ENCODE assay signal across 16 cellular contexts in the genomic region with DNA sequence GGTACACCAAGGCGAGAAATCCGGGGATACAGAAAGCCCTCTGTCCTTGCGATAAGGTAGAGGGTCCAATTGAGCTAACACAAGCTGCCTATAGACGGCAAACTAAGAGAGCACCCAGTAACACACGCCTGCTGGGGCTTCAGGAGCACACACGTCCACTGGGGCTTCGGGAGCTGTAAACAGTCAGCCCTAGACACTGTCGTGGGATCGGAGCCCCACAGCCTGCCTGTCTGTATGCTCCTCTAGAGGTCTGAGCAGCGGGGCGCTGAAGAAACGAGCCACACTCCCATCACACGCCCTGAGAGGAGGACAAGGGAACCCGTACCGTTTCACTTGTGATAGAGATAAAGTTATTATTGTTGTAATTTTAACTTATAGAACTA. TPM values are rescaled to one million over a fixed set of nuclear protein-coding genes. Genes with fewer than 3 reads are reported as not detected.
A peak's percentile ranks its signal among the peaks of the same experiment; 100 is the strongest.
DNase-seq lines count a peak whose midpoint lies in the region; ATAC-seq, FAIRE-seq and TF ChIP-seq lines count a peak whose summit lies in the region.
"Had no signal": no experiment of that assay in that cellular context is flagged by ENCODE, and none has a peak within 500 bp of the region (broad histone marks: within the 10 kb centered on the region; RNA-seq: fewer than 3 reads in every experiment).

No MANE protein-coding gene starts in this region.

- H2AK5ac ChIP-seq in H1 (ENCODE audit: low read depth, low read length): no peak overlapping the region

- no peak overlapping the region for H4K5ac ChIP-seq in H1 (ENCODE audit: insufficient read length, low read depth, low read length)

- TF ChIP-seq RAD21 in A549 (conservative IDR thresholded peaks at IDR 0.05 in 1 of 2, IDR thresholded peaks at IDR 0.05 in 1 of 2) (no peak), H1 (IDR thresholded peaks at IDR 0.05 in 1 of 2, conservative IDR thresholded peaks at IDR 0.05 in 1 of 2; ENCODE audit: low read depth in 2 of 2, low read length in 2 of 2) (no peak)

- 0 out of 2 replicates have a peak overlapping the region, but pooled peaks have one; percentile 6 for H2AFZ ChIP-seq in H1 (ENCODE audit: low read length)

- H3K4me3 ChIP-seq in A549 (no peak overlapping the region), Peyer's patch (no peak overlapping the region), H1 (ENCODE audit: extremely low read depth in 1 of 4, insufficient read depth in 2 of 4, low read depth in 3 of 4, low read length in 4 of 4) (no peak overlapping the region)
- H3K4me3 ChIP-seq: psoas muscle had no signal

- H3K23ac ChIP-seq in H1 (ENCODE audit: insufficient read length): no peak overlapping the region

- H3K4me2 ChIP-seq in A549 (peak overlapping the region; percentile 46), H1 (ENCODE audit: insufficient read depth in 1 of 2, low read depth in 2 of 2, low read length in 2 of 2) (no peak overlapping the region)

- H3K4ac ChIP-seq in H1 (replicated peaks; ENCODE audit: insufficient read length, low read depth, low read length): no peak overlapping the region

- H3K4me3 Mint-ChIP-seq in stimulated activated memory B cell treated with anti-CD40 and anti-IgM and Interleukin-4, amounts not matched to agents 10 μg/mL and 1 μg/mL and 100 μg/mL, for 72 hours: no peak overlapping the region
- H3K4me3 Mint-ChIP-seq: activated naive CD8-positive, alpha-beta T cell had no signal

- H3K9me3 ChIP-seq in A549: no peaks in the 10 kb centered on the region
- H3K9me3 ChIP-seq in Peyer's patch: no peaks in the 10 kb centered on the region
- H3K9me3 ChIP-seq in H1 (ENCODE audit: insufficient read depth in 2 of 2, low read depth in 1 of 2, low read length in 1 of 2): no peaks in the 10 kb centered on the region
- H3K9me3 ChIP-seq: psoas muscle had no signal

- H3K79me1 ChIP-seq in H1 (ENCODE audit: low read depth, low read length): no peaks in the 10 kb centered on the region

- TF ChIP-seq POLR2A in A549 (IDR thresholded peaks at IDR 0.05; ENCODE audit: low read length) (no peak), Peyer's patch (IDR thresholded peaks at IDR 0.05) (no peak), H1 (IDR thresholded peaks at IDR 0.05; ENCODE audit: control extremely low read depth in 1 of 2, low read depth in 2 of 2, low read length in 2 of 2) (no peak)

- H3K36me3 ChIP-seq in Peyer's patch: no peaks in the 10 kb centered on the region
- no peaks in the 10 kb centered on the region for H3K36me3 ChIP-seq in H1 (ENCODE audit: control insufficient read depth in 2 of 4, insufficient read depth in 4 of 4, low read length in 3 of 4)

- no peak overlapping the region; the same call in 1 of the 2 replicates for H4K8ac ChIP-seq in H1 (ENCODE audit: extremely low read depth, insufficient read depth, low read length)

- H2BK12ac ChIP-seq in H1 (ENCODE audit: low read depth, low read length): no peak overlapping the region

- no peak overlapping the region for H2BK120ac ChIP-seq in H1 (replicated peaks; ENCODE audit: low read depth, low read length)

- no peaks in the 10 kb centered on the region for H3K23me2 ChIP-seq in H1 (ENCODE audit: low read depth, low read length)

- H3K27ac ChIP-seq in A549: peak overlapping the region in 1 of 2 experiments; percentile 56; a peak in 2 of 6 replicates
- peak overlapping the region; percentile 14 to 75 (median 60) for H3K27ac ChIP-seq in Peyer's patch
- no peak overlapping the region for H3K27ac ChIP-seq in H1 (ENCODE audit: low read depth, low read length)
- H3K27ac ChIP-seq: psoas muscle had no signal

- H3K9me3 Mint-ChIP-seq in stimulated activated memory B cell treated with anti-CD40 and anti-IgM and Interleukin-4, amounts not matched to agents 10 μg/mL and 1 μg/mL and 100 μg/mL, for 72 hours: no peaks in the 10 kb centered on the region

- DNase-seq in A549 (ENCODE audit: low read depth in 1 of 2, low spot score in 1 of 2) (no peak), Peyer's patch (peak in 1 of 3 donors; percentile 46), H1 (ENCODE audit: low read depth in 1 of 2, low spot score in 2 of 2) (no peak), pons (ENCODE audit: low spot score) (peak; percentile 71), cerebellar cortex (ENCODE audit: low spot score) (no peak), middle frontal gyrus (ENCODE audit: extremely low spot score, low spot score) (no peak)
- DNase-seq: activated CD4-positive, alpha-beta T cell treated with anti-CD3 and anti-CD28 coated beads for 48 hours; activated T-cell treated with anti-CD3 and anti-CD28 coated beads, Interleukin-2, amount 50 U/mL, for 1 hour; GF-D8; psoas muscle had no signal

- no peak overlapping the region for H3K27ac Mint-ChIP-seq in stimulated activated memory B cell treated with anti-CD40 and anti-IgM and Interleukin-4, amounts not matched to agents 10 μg/mL and 1 μg/mL and 100 μg/mL, for 72 hours
- H3K27ac Mint-ChIP-seq: activated naive CD8-positive, alpha-beta T cell had no signal

- FAIRE-seq in A549 (lab: Jason Lieb, UNC) (no peak), H1 (lab: Jason Lieb, UNC) (no peak)

- H3K9ac ChIP-seq in H1 (replicated peaks in 1 of 4; ENCODE audit: extremely low read depth in 1 of 4, low read depth in 3 of 4, low read length in 3 of 4): no peak overlapping the region

- H2BK15ac ChIP-seq in H1 (ENCODE audit: low read length): no peak overlapping the region

- 0 out of 2 replicates have a peak overlapping the region, but pooled peaks have one; percentile 11 for H3K18ac ChIP-seq in H1 (ENCODE audit: extremely low read depth, low read length)

- H3K27me3 ChIP-seq in Peyer's patch: no peaks in the 10 kb centered on the region
- no peaks in the 10 kb centered on the region for H3K27me3 ChIP-seq in H1 (replicated peaks in 1 of 4; ENCODE audit: control insufficient read depth in 3 of 4, extremely low read depth in 1 of 4, insufficient read depth in 3 of 4, low read length in 3 of 4)

- H3K27me3 Mint-ChIP-seq in stimulated activated memory B cell treated with anti-CD40 and anti-IgM and Interleukin-4, amounts not matched to agents 10 μg/mL and 1 μg/mL and 100 μg/mL, for 72 hours: no peaks in the 10 kb centered on the region

- H3K36me3 Mint-ChIP-seq in stimulated activated memory B cell treated with anti-CD40 and anti-IgM and Interleukin-4, amounts not matched to agents 10 μg/mL and 1 μg/mL and 100 μg/mL, for 72 hours: no peaks in the 10 kb centered on the region
- H3K36me3 Mint-ChIP-seq: activated naive CD8-positive, alpha-beta T cell had no signal

- no peak overlapping the region for H2BK20ac ChIP-seq in H1 (ENCODE audit: low read length)

- no peaks in the 10 kb centered on the region for H3K79me2 ChIP-seq in H1 (ENCODE audit: control insufficient read depth in 1 of 2, insufficient read depth in 2 of 2, low read length in 2 of 2)

- CTCF ChIA-PET in A549 (lab: Yijun Ruan, JAX): interaction anchor here (1.2 to 1.4 kb wide), 2 partner anchors 12 to 34 kb away, joined by 3 to 4 read pairs; no protein-coding TSS in a partner anchor
- CTCF ChIA-PET in H1 (lab: Charles Lee; ENCODE audit: partially characterized antibody): no interaction called here

- H4K91ac ChIP-seq in H1 (replicated peaks; ENCODE audit: insufficient read length, low read length): no peak overlapping the region

- TF ChIP-seq CTCF in A549 (IDR thresholded peaks at IDR 0.05) (no peak), Peyer's patch (IDR thresholded peaks at IDR 0.05) (no peak), H1 (IDR thresholded peaks at IDR 0.05; ENCODE audit: control extremely low read depth in 1 of 3, insufficient read depth in 1 of 3, low read depth in 1 of 3, low read length in 3 of 3) (no peak)

- ATAC-seq in A549: peak in 1 of 2 experiments; percentile 53; a peak in 3 of 6 replicates
- no peak for ATAC-seq in GM18907 (IDR thresholded peaks at IDR 0.05; ENCODE audit: unreplicated experiment)
- ATAC-seq in stimulated activated memory B cell treated with anti-CD40 and anti-IgM and Interleukin-4, amounts not matched to agents 10 μg/mL and 1 μg/mL and 100 μg/mL, for 72 hours: no peak
- ATAC-seq: psoas muscle had no signal

- 86% methylated on average over 15 of the region's 15 CpGs for WGBS in A549 (ENCODE audit: missing lambda C conversion rate)
- WGBS in H1 (ENCODE audit: extremely low coverage in 1 of 2, insufficient coverage in 1 of 2, insufficient read length in 1 of 2, insufficient replicate concordance in 2 of 2, low coverage in 1 of 2, low lambda C conversion rate in 2 of 2, missing lambda C conversion rate in 1 of 2), 2 experiments: 85% methylated on average over 15 of the region's 15 CpGs; no CpG with 5 or more reads in 1 of the 2 experiments

- no peak overlapping the region for H3K14ac ChIP-seq in H1 (ENCODE audit: insufficient read length)

- H3K56ac ChIP-seq in H1 (replicated peaks; ENCODE audit: insufficient read length, low read depth, low read length): no peak overlapping the region

- no peaks in the 10 kb centered on the region for H3K4me1 Mint-ChIP-seq in stimulated activated memory B cell treated with anti-CD40 and anti-IgM and Interleukin-4, amounts not matched to agents 10 μg/mL and 1 μg/mL and 100 μg/mL, for 72 hours

- TF ChIP-seq EP300 in A549 (IDR thresholded peaks at IDR 0.05) (no peak), H1 (IDR thresholded peaks at IDR 0.05; ENCODE audit: borderline replicate concordance in 1 of 2, low read depth in 2 of 2, low read length in 2 of 2) (no peak)

- H2BK5ac ChIP-seq in H1 (ENCODE audit: low read depth, low read length): no peak overlapping the region

- H3K4me1 ChIP-seq in A549 (peaks cover 4% of the 10 kb centered on the region; the same call in 2 of the 3 replicates), Peyer's patch (no peaks in the 10 kb centered on the region), H1 (replicated peaks in 1 of 4; ENCODE audit: control insufficient read depth in 3 of 4, insufficient read depth in 4 of 4, low read length in 3 of 4) (peaks cover 0 to 3% (median 0%) of the 10 kb centered on the region in 4 experiments; a peak in 1 of 7 replicates)
- H3K4me1 ChIP-seq: psoas muscle had no signal

- no peaks in the 10 kb centered on the region for H4K20me1 ChIP-seq in H1 (replicated peaks in 1 of 2; ENCODE audit: control insufficient read depth in 1 of 2, insufficient read depth in 2 of 2, low read length in 2 of 2)

- POLR2A ChIA-PET in A549 (lab: Yijun Ruan, JAX): no interaction called here
- POLR2A ChIA-PET in H1 (lab: Charles Lee; ENCODE audit: partially characterized antibody): interaction anchor here (0.7 to 1.6 kb wide), 2 partner anchors 10 to 12 kb away, joined by 3 read pairs; no protein-coding TSS in a partner anchor

RNA-seq across cellular contexts. Expression of gene SAMMSON, which starts 0.5 kb away (rescaled TPM):
- polyA plus RNA-seq in A549 (2011; rRNA removed) (not detected in 2 replicates), A549 (2017; fragmentation: RNase III; extraction: RNeasy Plus Mini Kit Qiagen cat#74134 plus additional on column Dnase treatment) (not detected in 3 replicates), H1 (2011; rRNA removed) (not detected in 2 replicates)
- polyA plus RNA-seq in A549 (2012; cell fraction: cytosol; rRNA removed): not detected in 2 replicates
- not detected in 2 replicates for polyA plus RNA-seq in A549 (2012; cell fraction: nucleus; rRNA removed)
- polyA minus RNA-seq in A549 (2011; rRNA and poly(A)+ RNA removed): not detected in 2 replicates
- total RNA-seq in Peyer's patch: not detected
- total RNA-seq in H1 (2021; fragmentation: NEBNext Ultra II Directional; extraction: Animal tissue kit (Norgen Biotek cat#: 25700)): not detected in 2 replicates
- polyA plus RNA-seq in H1 (2011; cell fraction: cytosol; rRNA removed): not detected
- polyA plus RNA-seq in H1 (2011; cell fraction: nucleus; rRNA removed): not detected
- polyA plus RNA-seq in H1 (2012, experiment 1 of 2): not detected in 4 replicates
- not detected for polyA plus RNA-seq in H1 (2012, experiment 2 of 2)
- polyA plus RNA-seq in H1 (2013, experiment 1 of 2): 0.06 TPM
- polyA plus RNA-seq in H1 (2013, experiment 2 of 2): 0.04 TPM
- 0.09 and 0.12 TPM in 2 replicates for polyA minus RNA-seq in H1 (2011; rRNA and poly(A)+ RNA removed)
- not detected for polyA minus RNA-seq in H1 (2011; cell fraction: cytosol; rRNA and poly(A)+ RNA removed)
- polyA minus RNA-seq in H1 (2011; cell fraction: nucleus; rRNA and poly(A)+ RNA removed): not detected
- total RNA-seq: chondrocyte, epithelial cell of proximal tubule, MCF 10A, psoas muscle had no signal
- polyA plus RNA-seq: psoas muscle had no signal
